1 cellular context compared by ENCODE assay signal in genomic region chr15:22868928-22869327, GRCh38.
TF ChIP-seq lines count a peak whose summit lies in the region.

No MANE protein-coding gene starts in this region.

TF ChIP-seq in WTC11, 78 proteins besides CTCF, POLR2A, EP300 and RAD21 (continued from another document):
- TF ChIP-seq USF2 (CRISPR knock-in tag; IDR thresholded peaks at IDR 0.05) (no peak), ZNF138 (CRISPR knock-in tag; conservative IDR thresholded peaks at IDR 0.05) (no peak), TEAD4 (CRISPR knock-in tag; IDR thresholded peaks at IDR 0.05) (no peak), GABPB1 (CRISPR knock-in tag; IDR thresholded peaks at IDR 0.05) (no peak)
TF ChIP-seq in WTC11: peak in this region for 0.
